Comparison of ENCODE assay signal across 26 cellular contexts in genomic region chr18:59416818-59417217, GRCh38. TPM values are rescaled to one million over a fixed set of nuclear protein-coding genes. Genes with fewer than 3 reads are reported as not detected.
DNase-seq lines count a peak whose midpoint lies in the region; ATAC-seq and TF ChIP-seq lines count a peak whose summit lies in the region.
"Had no signal": no experiment of that assay in that cellular context is flagged by ENCODE, and none has a peak within 500 bp of the region (broad histone marks: within the 10 kb centered on the region; RNA-seq: fewer than 3 reads in every experiment).

No MANE protein-coding gene starts in this region.

- no peaks in the 10 kb centered on the region for H3K4me1 ChIP-seq in thyroid gland
- H3K4me1 ChIP-seq: pancreas, upper lobe of left lung had no signal

- 87 to 100% methylated on average over 1 of the region's 1 CpG for WGBS in thyroid gland, 2 donors

- intact Hi-C loops in thyroid gland (cut with DNase I) = no loop called here

- H3K36me3 Mint-ChIP-seq in WTC11 (no peaks in the 10 kb centered on the region), nephron progenitor cell (ENCODE audit: low read depth) (no peaks in the 10 kb centered on the region)
- H3K36me3 Mint-ChIP-seq in activated CD4-positive, alpha-beta memory T cell treated with anti-CD3 and anti-CD28 coated beads, Interleukin-2, amount 10 ng/mL, durations not matched to agents 7 days and 5 days (ENCODE audit: low read depth) = no peaks in the 10 kb centered on the region
- H3K36me3 Mint-ChIP-seq: activated naive CD8-positive, alpha-beta T cell treated with anti-CD3 and anti-CD28 coated beads, Interleukin-2, amount 10 ng/mL, durations not matched to agents 7 days and 5 days had no signal

- H3K4me1 Mint-ChIP-seq in WTC11 (no peaks in the 10 kb centered on the region), nephron progenitor cell (peaks cover 28% of the 10 kb centered on the region)
- no peaks in the 10 kb centered on the region for H3K4me1 Mint-ChIP-seq in activated CD4-positive, alpha-beta memory T cell treated with anti-CD3 and anti-CD28 coated beads, Interleukin-2, amount 10 ng/mL, durations not matched to agents 7 days and 5 days
- H3K4me1 Mint-ChIP-seq: activated CD4-positive, alpha-beta T cell treated with anti-CD3 and anti-CD28 coated beads for 36 hours; activated naive CD8-positive, alpha-beta T cell treated with anti-CD3 and anti-CD28 coated beads, Interleukin-2, amount 10 ng/mL, durations not matched to agents 7 days and 5 days; B cell had no signal

- H3K9me3 ChIP-seq in thyroid gland = no peaks in the 10 kb centered on the region
- H3K9me3 ChIP-seq: pancreas, upper lobe of left lung had no signal

- ATAC-seq in WTC11 = no peak; the same call in 1 of the 2 replicates
- no peak for ATAC-seq in GM21619 (IDR thresholded peaks at IDR 0.05; ENCODE audit: unreplicated experiment)
- ATAC-seq: activated CD4-positive, alpha-beta T cell treated with anti-CD3 and anti-CD28 coated beads for 36 hours; pancreas; PC-3; Right ventricle myocardium inferior had no signal

- TF ChIP-seq CTCF in WTC11 (IDR thresholded peaks at IDR 0.05) (no peak), fibroblast of mammary gland (conservative IDR thresholded peaks at IDR 0.05; ENCODE audit: control insufficient read depth, insufficient read depth, low read depth, low read length) (no peak), thyroid gland (IDR thresholded peaks at IDR 0.05) (no peak), nephron progenitor cell (IDR thresholded peaks at IDR 0.05) (no peak)

- H3K9me3 Mint-ChIP-seq in WTC11 (peaks cover 12% of the 10 kb centered on the region), nephron progenitor cell (no peaks in the 10 kb centered on the region)
- H3K9me3 Mint-ChIP-seq in activated CD4-positive, alpha-beta memory T cell treated with anti-CD3 and anti-CD28 coated beads, Interleukin-2, amount 10 ng/mL, durations not matched to agents 7 days and 5 days = no peaks in the 10 kb centered on the region
- H3K9me3 Mint-ChIP-seq: activated naive CD8-positive, alpha-beta T cell treated with anti-CD3 and anti-CD28 coated beads, Interleukin-2, amount 10 ng/mL, durations not matched to agents 7 days and 5 days; T-helper 2 cell treated with Interferon-gamma antibody and Interleukin-4, amounts not matched to agents 5 μg/mL and 100 μg/mL, for 36 hours had no signal

- H3K4me3 Mint-ChIP-seq in WTC11 = no peak overlapping the region
- no peak overlapping the region for H3K4me3 Mint-ChIP-seq in activated CD4-positive, alpha-beta memory T cell treated with anti-CD3 and anti-CD28 coated beads, Interleukin-2, amount 10 ng/mL, durations not matched to agents 7 days and 5 days
- no peak overlapping the region for H3K4me3 Mint-ChIP-seq in nephron progenitor cell
- H3K4me3 Mint-ChIP-seq: activated CD4-positive, alpha-beta T cell treated with anti-CD3 and anti-CD28 coated beads for 36 hours; activated naive CD8-positive, alpha-beta T cell treated with anti-CD3 and anti-CD28 coated beads, Interleukin-2, amount 10 ng/mL, durations not matched to agents 7 days and 5 days; B cell; nephron; T-helper 2 cell treated with Interferon-gamma antibody and Interleukin-4, amounts not matched to agents 5 μg/mL and 100 μg/mL, for 36 hours had no signal

- H3K36me3 ChIP-seq in thyroid gland = no peaks in the 10 kb centered on the region
- H3K36me3 ChIP-seq: pancreas, upper lobe of left lung had no signal

- H3K27ac Mint-ChIP-seq in WTC11 (no peak overlapping the region), nephron progenitor cell (no peak overlapping the region)
- no peak overlapping the region for H3K27ac Mint-ChIP-seq in activated CD4-positive, alpha-beta memory T cell treated with anti-CD3 and anti-CD28 coated beads, Interleukin-2, amount 10 ng/mL, durations not matched to agents 7 days and 5 days
- H3K27ac Mint-ChIP-seq: activated CD4-positive, alpha-beta T cell treated with anti-CD3 and anti-CD28 coated beads for 36 hours; activated naive CD8-positive, alpha-beta T cell treated with anti-CD3 and anti-CD28 coated beads, Interleukin-2, amount 10 ng/mL, durations not matched to agents 7 days and 5 days; B cell; T-helper 2 cell treated with Interferon-gamma antibody and Interleukin-4, amounts not matched to agents 5 μg/mL and 100 μg/mL, for 36 hours had no signal

- no peak overlapping the region for H3K27ac ChIP-seq in thyroid gland
- H3K27ac ChIP-seq: dorsolateral prefrontal cortex, pancreas, upper lobe of left lung had no signal

- CTCF ChIA-PET in WTC11 (lab: Charles Lee) = interaction anchor here (0.8 kb wide), 1 partner anchor 14 kb away, joined by 3 read pairs; no protein-coding TSS in a partner anchor
- CTCF ChIA-PET in activated CD4-positive, alpha-beta memory T cell treated with anti-CD3 and anti-CD28 coated beads, Interleukin-2, amount 10 ng/mL, durations not matched to agents 7 days and 5 days (lab: Charles Lee) = interaction anchor here (0.7 kb wide), 1 partner anchor 109 kb away, joined by 4 read pairs; no protein-coding TSS in a partner anchor

- DNase-seq in EH (ENCODE audit: low read depth) (peak; percentile 31), HT1080 (ENCODE audit: low read depth) (peak; percentile 11), WTC11 (ENCODE audit: low spot score) (no peak), fibroblast of mammary gland (ENCODE audit: low read depth) (peak; percentile 33), thyroid gland (no peak), nephron progenitor cell (no peak)
- DNase-seq in activated CD4-positive, alpha-beta memory T cell treated with anti-CD3 and anti-CD28 coated beads, Interleukin-2, amount 10 ng/mL, durations not matched to agents 7 days and 5 days = no peak
- DNase-seq: activated CD4-positive, alpha-beta T cell treated with anti-CD3 and anti-CD28 coated beads for 36 hours; activated effector memory CD4-positive, alpha-beta T cell treated with anti-CD3 and anti-CD28 coated beads, Interleukin-2, amount 50 U/mL, for 16 hours; activated naive CD8-positive, alpha-beta T cell treated with anti-CD3 and anti-CD28 coated beads, Interleukin-2, amount 10 ng/mL, durations not matched to agents 7 days and 5 days; activated T-cell treated with anti-CD3 and anti-CD28 coated beads for 4 hours; cerebellar nuclear complex; DMS79; dorsolateral prefrontal cortex; kidney; NCI-H2081; NCI-H226; pancreas; PC-3; stimulated activated CD4-positive, alpha-beta T cell treated with anti-CD3 and anti-CD28 coated beads, Interleukin-2, amount 100 ng/mL, for 24 hours; upper lobe of left lung had no signal

- no peak for TF ChIP-seq POLR2A in thyroid gland (IDR thresholded peaks at IDR 0.05)

- H3K4me3 ChIP-seq in fibroblast of mammary gland (ENCODE audit: control insufficient read depth, low read depth, low read length) (no peak overlapping the region), thyroid gland (replicated peaks in 1 of 3) (no peak overlapping the region)
- H3K4me3 ChIP-seq: dorsolateral prefrontal cortex, pancreas, upper lobe of left lung had no signal

- no peaks in the 10 kb centered on the region for H3K27me3 ChIP-seq in thyroid gland
- H3K27me3 ChIP-seq: pancreas, upper lobe of left lung had no signal

- H3K27me3 Mint-ChIP-seq in WTC11 (ENCODE audit: low read depth) (peaks cover 23% of the 10 kb centered on the region), nephron progenitor cell (ENCODE audit: low read depth, poor library complexity) (peaks cover 20% of the 10 kb centered on the region)
- H3K27me3 Mint-ChIP-seq in activated CD4-positive, alpha-beta memory T cell treated with anti-CD3 and anti-CD28 coated beads, Interleukin-2, amount 10 ng/mL, durations not matched to agents 7 days and 5 days = peaks cover 26% of the 10 kb centered on the region

- POLR2A ChIA-PET in WTC11 (lab: Charles Lee) = no interaction called here
- POLR2A ChIA-PET in activated CD4-positive, alpha-beta memory T cell treated with anti-CD3 and anti-CD28 coated beads, Interleukin-2, amount 10 ng/mL, durations not matched to agents 7 days and 5 days (lab: Charles Lee) = no interaction called here

TF ChIP-seq in WTC11, 78 proteins besides CTCF, POLR2A, EP300 and RAD21:
- TF ChIP-seq USF2 (CRISPR knock-in tag; IDR thresholded peaks at IDR 0.05) = peak; percentile 92
- TF ChIP-seq TEAD1 (CRISPR knock-in tag; IDR thresholded peaks at IDR 0.05) = no peak
- no peak for TF ChIP-seq ZBTB21 (CRISPR knock-in tag; IDR thresholded peaks at IDR 0.05; ENCODE audit: borderline replicate concordance)
- peak; percentile 92 for TF ChIP-seq USF1 (CRISPR knock-in tag; IDR thresholded peaks at IDR 0.05)
- no peak for TF ChIP-seq IRF2 (CRISPR knock-in tag; IDR thresholded peaks at IDR 0.05; ENCODE audit: borderline replicate concordance, low read depth)
- TF ChIP-seq ZNF232 (CRISPR knock-in tag; IDR thresholded peaks at IDR 0.05) = no peak

RNA-seq across cellular contexts. Expression of gene LMAN1, which starts 57.8 kb away (rescaled TPM):
- 72.2 and 77.8 TPM in 2 replicates for total RNA-seq in HT1080 (2014; rRNA removed; shearing (Covaris generic))
- polyA plus RNA-seq in HT1080 (2015; cell fraction: cytosol; rRNA removed) = 80.9 and 110 TPM in 2 replicates
- polyA plus RNA-seq in HT1080 (2015; cell fraction: nucleus; rRNA removed) = 203 and 215 TPM in 2 replicates
- total RNA-seq in WTC11 (2021) = 77.3 to 84.0 TPM (median 78.7 TPM) in 3 replicates
- total RNA-seq in activated CD4-positive, alpha-beta memory T cell treated with anti-CD3 and anti-CD28 coated beads, Interleukin-2, amount 10 ng/mL, durations not matched to agents 7 days and 5 days = 100 to 1,000 TPM; 102 to 104 TPM
- total RNA-seq in thyroid gland = 100 to 1,000 TPM; 122 to 198 (median 170) TPM

Comparison
In these comparisons a context has a peak if more than half of its experiments do, and no peak if none do; other contexts are left out.
1. DNase-seq: peak in EH (single experiment), HT1080 (single experiment) and fibroblast of mammary gland (single experiment); none in WTC11 (single experiment), activated CD4-positive, alpha-beta memory T cell treated with anti-CD3 and anti-CD28 coated beads, Interleukin-2, amount 10 ng/mL, durations not matched to agents 7 days and 5 days (single experiment), thyroid gland (0 of 2) and nephron progenitor cell (single experiment).